Comparison of ENCODE assay signal across 10 cellular contexts in the genomic region with DNA sequence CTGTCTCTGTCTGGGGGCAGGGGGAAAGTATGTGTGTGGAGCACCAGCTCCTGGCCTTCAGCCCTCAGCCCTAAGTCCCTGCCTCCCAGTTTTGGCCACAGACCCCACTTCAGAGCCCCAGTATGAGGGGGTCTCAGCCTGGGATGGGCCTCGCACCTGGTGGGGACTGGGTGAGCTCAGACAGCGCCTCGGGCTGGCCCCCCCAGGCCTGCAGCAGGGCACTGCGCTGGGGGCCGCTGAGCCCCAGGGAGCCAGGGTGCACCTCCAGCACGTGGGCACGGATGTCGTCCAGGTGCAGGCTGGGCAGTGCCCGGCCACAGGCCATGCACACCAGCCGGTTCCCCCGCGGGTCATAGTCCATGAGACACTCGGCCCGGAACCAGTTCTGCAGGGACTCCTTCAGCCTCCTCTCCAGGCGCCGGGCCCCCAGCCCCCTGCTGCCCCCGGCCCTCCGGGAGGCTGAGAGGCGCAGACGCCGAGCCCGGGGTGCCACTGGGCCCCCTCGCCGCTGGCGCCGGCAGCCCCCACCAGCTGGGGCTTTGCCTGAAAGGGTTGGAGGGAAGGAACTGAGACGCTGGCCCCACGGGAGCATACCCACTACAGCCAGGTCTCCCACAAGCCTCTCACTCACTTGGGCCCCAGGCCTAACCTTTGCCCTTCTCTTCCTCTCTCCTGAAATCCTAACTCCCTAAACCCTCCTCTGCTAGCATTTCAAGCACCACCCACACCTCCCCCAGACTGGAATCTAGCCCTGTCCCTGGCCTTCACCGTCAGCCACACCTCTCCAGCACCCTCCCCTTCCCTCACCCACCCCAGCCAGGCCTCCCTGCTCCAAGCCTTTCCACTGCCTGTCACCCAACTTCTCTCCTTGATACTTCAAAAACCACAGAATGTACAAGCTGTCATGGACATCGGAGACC. TPM values are rescaled to one million over a fixed set of nuclear protein-coding genes. Genes with fewer than 3 reads are reported as not detected.
DNase-seq lines count a peak whose midpoint lies in the region; ATAC-seq and TF ChIP-seq lines count a peak whose summit lies in the region.
"Had no signal": no experiment of that assay in that cellular context is flagged by ENCODE, and none has a peak within 500 bp of the region (broad histone marks: within the 10 kb centered on the region; RNA-seq: fewer than 3 reads in every experiment).

No MANE protein-coding gene starts in this region.

- H3K27me3 ChIP-seq in GM23338 (ENCODE audit: insufficient read depth), result peaks cover 6% of the 10 kb centered on the region

- H3K4me3 ChIP-seq in GM23338 (peak overlapping the region; percentile 99), iPS-18c (ENCODE audit: insufficient read depth, low read depth, low read length) (peak overlapping the region; percentile 95; the same call in 1 of the 2 replicates)

- peaks cover 42% of the 10 kb centered on the region for H3K27me3 Mint-ChIP-seq in GM23338 (ENCODE audit: insufficient read depth, low read depth, poor library complexity)
- H3K27me3 Mint-ChIP-seq in T-helper 17 cell, result peaks cover under 1% of the 10 kb centered on the region

- no peak overlapping the region for H2AFZ ChIP-seq in GM23338

- H3K4me3 Mint-ChIP-seq in GM23338, result peak overlapping the region; percentile 61
- H3K4me3 Mint-ChIP-seq in T-helper 17 cell, result peak overlapping the region; percentile 49

- H3K27ac ChIP-seq in GM23338 (ENCODE audit: low read depth), result peak overlapping the region; percentile 81

- H3K79me2 ChIP-seq in GM23338 (replicated peaks; ENCODE audit: insufficient read depth), result peaks cover 55% of the 10 kb centered on the region

- H3K9me3 ChIP-seq in T-helper 17 cell (ENCODE audit: control insufficient read depth, low read length, poor library complexity, severe bottlenecking) (no peaks in the 10 kb centered on the region), iPS-18c (ENCODE audit: control insufficient read depth, insufficient read depth, low read length) (no peaks in the 10 kb centered on the region)

- H3K9me2 ChIP-seq in GM23338 (ENCODE audit: insufficient read depth), result no peaks in the 10 kb centered on the region

- no peak for TF ChIP-seq CTCF in GM23338 (conservative IDR thresholded peaks at IDR 0.05; ENCODE audit: low read depth in 2 of 2)

- H3K27ac Mint-ChIP-seq in GM23338 (peak overlapping the region; percentile 52; the same call in 1 of the 2 replicates), T-helper 17 cell (no peak overlapping the region)

- peak; percentile 0; the same call in 1 of the 3 replicates for ATAC-seq in GM23338
- no peak for ATAC-seq in T-helper 17 cell
- ATAC-seq in HG03521 (IDR thresholded peaks at IDR 0.05; ENCODE audit: unreplicated experiment), result no peak
- no peak for ATAC-seq in GM21526 (IDR thresholded peaks at IDR 0.05; ENCODE audit: low FRiP score, unreplicated experiment)

- no peaks in the 10 kb centered on the region for H3K36me3 ChIP-seq in GM23338 (ENCODE audit: insufficient read depth)

- H3F3A ChIP-seq in GM23338 (replicated peaks; ENCODE audit: low read depth), result peaks cover 25% of the 10 kb centered on the region

- peaks cover 46% of the 10 kb centered on the region for H3K4me1 ChIP-seq in GM23338 (ENCODE audit: insufficient read depth)

- DNase-seq in GM23338 (ENCODE audit: low spot score) (peak; percentile 68), T-helper 17 cell (no peak), retina (peak; percentile 65), foreskin melanocyte (no peak), G401 (ENCODE audit: low spot score) (no peak)
- DNase-seq: activated gamma-delta T cell treated with Interleukin-2 at 50 U/mL for 16 hours, Kasumi-1 had no signal

- in situ Hi-C loops in G401 (cut with HindIII; ENCODE audit: low sequenced_read_pairs), result no loop called here

- peaks cover 43% of the 10 kb centered on the region for H3K4me1 Mint-ChIP-seq in GM23338
- peaks cover 8% of the 10 kb centered on the region for H3K4me1 Mint-ChIP-seq in T-helper 17 cell

- H3K36me3 Mint-ChIP-seq in GM23338 (ENCODE audit: low read depth) (peaks cover 24% of the 10 kb centered on the region; the same call in 2 of the 3 replicates), T-helper 17 cell (ENCODE audit: low read depth) (peaks cover 5% of the 10 kb centered on the region)

- peaks cover 6% of the 10 kb centered on the region; the same call in 2 of the 3 replicates for H3K9me3 Mint-ChIP-seq in GM23338

- H4K20me1 ChIP-seq in GM23338 (replicated peaks; ENCODE audit: insufficient read depth), result peaks cover 21% of the 10 kb centered on the region

- H3K4me2 ChIP-seq in GM23338, result peak overlapping the region; percentile 98

TF ChIP-seq in GM23338, 12 proteins besides CTCF, POLR2A, EP300 and RAD21 (continues in another document):
- no peak for TF ChIP-seq REST (IDR thresholded peaks at IDR 0.05; ENCODE audit: unreplicated experiment)

RNA-seq across cellular contexts. Expression of gene ZFTA, which starts 3.6 kb away (rescaled TPM):
- 32.1 and 36.6 TPM in 2 replicates for total RNA-seq in GM23338 (2014; rRNA removed; shearing (Covaris generic))
- polyA plus RNA-seq in GM23338 (2016; fragmentation: Nextera tagmentation; extraction: Ambion mirVana), result 8.3 and 8.5 TPM in 2 replicates
- 1 to 10 TPM; 1.1 to 1.9 TPM for total RNA-seq in T-helper 17 cell
- 41.1 and 42.6 TPM in 2 replicates for total RNA-seq in G401 (2014; rRNA removed; shearing (Covaris generic))

RNA-seq across cellular contexts. Expression of gene SPINDOC, which starts 48.3 kb away (rescaled TPM):
- total RNA-seq in GM23338 (2014; rRNA removed; shearing (Covaris generic)), result 65.5 and 84.7 TPM in 2 replicates
- 9.4 and 12.9 TPM in 2 replicates for polyA plus RNA-seq in GM23338 (2016; fragmentation: Nextera tagmentation; extraction: Ambion mirVana)
- 1 to 10 TPM; 8.5 to 9.4 TPM for total RNA-seq in T-helper 17 cell
- total RNA-seq in G401 (2014; rRNA removed; shearing (Covaris generic)), result 96.4 and 96.8 TPM in 2 replicates

Comparison
In these comparisons a context has a peak if more than half of its experiments do, and no peak if none do; other contexts are left out.
1. DNase-seq: peak in GM23338 (single experiment) and retina (single experiment); none in T-helper 17 cell (0 of 3), foreskin melanocyte (single experiment) and G401 (single experiment).
2. RNA of gene ZFTA, which starts 3.6 kb away (total RNA-seq): 41.1 to 42.6 TPM in G401 and 32.1 to 36.6 TPM in GM23338; 1.1 to 1.9 TPM in T-helper 17 cell; every median in the first group is over 10 times any median in the second.